Comparison of ENCODE assay signal across 17 cellular contexts in genomic region chr18:70256184-70256583, GRCh38. TPM values are rescaled to one million over a fixed set of nuclear protein-coding genes. Genes with fewer than 3 reads are reported as not detected.
DNase-seq lines count a peak whose midpoint lies in the region; ATAC-seq lines count a peak whose summit lies in the region.
"Had no signal": no experiment of that assay in that cellular context is flagged by ENCODE, and none has a peak within 500 bp of the region (broad histone marks: within the 10 kb centered on the region; RNA-seq: fewer than 3 reads in every experiment).

No MANE protein-coding gene starts in this region.

- H3K36me3 Mint-ChIP-seq in activated CD4-positive, alpha-beta T cell treated with anti-CD3 and anti-CD28 coated beads, Interleukin-2, amount 10 ng/mL, durations not matched to agents 24 days and 14 days (ENCODE audit: low read depth) = no peaks in the 10 kb centered on the region
- H3K36me3 Mint-ChIP-seq in activated CD4-positive, alpha-beta T cell treated with anti-CD3 and anti-CD28 coated beads for 36 hours (ENCODE audit: low read depth) = no peaks in the 10 kb centered on the region
- H3K36me3 Mint-ChIP-seq: CD14-positive monocyte; CD8-positive, alpha-beta memory T cell had no signal

- in situ Hi-C loops in SK-MEL-5 (cut with HindIII; ENCODE audit: low pct_unique_long_range_greater_than_20kb, low sequenced_read_pairs) = no loop called here

- H3K27ac Mint-ChIP-seq in activated CD4-positive, alpha-beta T cell treated with anti-CD3 and anti-CD28 coated beads, Interleukin-2, amount 10 ng/mL, durations not matched to agents 24 days and 14 days = no peak overlapping the region
- no peak overlapping the region for H3K27ac Mint-ChIP-seq in activated CD4-positive, alpha-beta T cell treated with anti-CD3 and anti-CD28 coated beads for 36 hours
- H3K27ac Mint-ChIP-seq: CD14-positive monocyte; CD4-positive, alpha-beta T cell; CD8-positive, alpha-beta memory T cell; H9 had no signal

- DNase-seq in activated CD4-positive, alpha-beta T cell treated with anti-CD3 and anti-CD28 coated beads, Interleukin-2, amount 10 ng/mL, durations not matched to agents 24 days and 14 days = peak; percentile 30
- DNase-seq in activated CD4-positive, alpha-beta T cell treated with anti-CD3 and anti-CD28 coated beads for 36 hours = no peak
- DNase-seq in SK-MEL-5 (ENCODE audit: low read depth, low spot score) (peak; percentile 72), medulla oblongata (ENCODE audit: extremely low spot score) (peak; percentile 43), anterior cingulate cortex (lab: John Stamatoyannopoulos, UW) (no peak), HCEC 1CT (no peak)
- DNase-seq in stimulated activated CD4-positive, alpha-beta T cell treated with anti-CD3 and anti-CD28 coated beads, Interleukin-12 subunit alpha, Interleukin-12 subunit beta, amount 100 ng/mL, for 4 hours = no peak
- DNase-seq: BE2C; CD4-positive, alpha-beta T cell; CD8-positive, alpha-beta memory T cell; DMS 273 treated with DMSO at 0.1 percent for 48 hours; DMS79; EL; GF-D8; H9 had no signal

- intact Hi-C loops in activated CD4-positive, alpha-beta T cell treated with anti-CD3 and anti-CD28 coated beads, Interleukin-2, amount 10 ng/mL, durations not matched to agents 24 days and 14 days (cut with micrococcal nuclease) = no loop called here
- intact Hi-C loops in activated CD4-positive, alpha-beta T cell treated with anti-CD3 and anti-CD28 coated beads for 36 hours (cut with DNase I, micrococcal nuclease) = no loop called here

- POLR2A ChIA-PET in activated CD4-positive, alpha-beta T cell treated with anti-CD3 and anti-CD28 coated beads for 36 hours (lab: Charles Lee) = no interaction called here

- CTCF ChIA-PET in activated CD4-positive, alpha-beta T cell treated with anti-CD3 and anti-CD28 coated beads for 36 hours (lab: Charles Lee) = no interaction called here

- no peak for ATAC-seq in activated CD4-positive, alpha-beta T cell treated with anti-CD3 and anti-CD28 coated beads for 36 hours
- ATAC-seq in HG03565 (IDR thresholded peaks at IDR 0.05; ENCODE audit: unreplicated experiment) = no peak

- H3K9me3 Mint-ChIP-seq in activated CD4-positive, alpha-beta T cell treated with anti-CD3 and anti-CD28 coated beads, Interleukin-2, amount 10 ng/mL, durations not matched to agents 24 days and 14 days = no peaks in the 10 kb centered on the region
- no peaks in the 10 kb centered on the region for H3K9me3 Mint-ChIP-seq in activated CD4-positive, alpha-beta T cell treated with anti-CD3 and anti-CD28 coated beads for 36 hours (ENCODE audit: low read depth)
- H3K9me3 Mint-ChIP-seq: CD14-positive monocyte; CD4-positive, alpha-beta T cell; CD8-positive, alpha-beta memory T cell; H9 had no signal

- no peaks in the 10 kb centered on the region for H3K4me1 Mint-ChIP-seq in activated CD4-positive, alpha-beta T cell treated with anti-CD3 and anti-CD28 coated beads, Interleukin-2, amount 10 ng/mL, durations not matched to agents 24 days and 14 days
- no peaks in the 10 kb centered on the region for H3K4me1 Mint-ChIP-seq in activated CD4-positive, alpha-beta T cell treated with anti-CD3 and anti-CD28 coated beads for 36 hours
- H3K4me1 Mint-ChIP-seq: CD14-positive monocyte; CD8-positive, alpha-beta memory T cell had no signal

- no peak overlapping the region for H3K4me3 Mint-ChIP-seq in activated CD4-positive, alpha-beta T cell treated with anti-CD3 and anti-CD28 coated beads, Interleukin-2, amount 10 ng/mL, durations not matched to agents 24 days and 14 days
- H3K4me3 Mint-ChIP-seq in activated CD4-positive, alpha-beta T cell treated with anti-CD3 and anti-CD28 coated beads for 36 hours = no peak overlapping the region
- H3K4me3 Mint-ChIP-seq: CD14-positive monocyte; CD4-positive, alpha-beta T cell; CD8-positive, alpha-beta memory T cell; H9 had no signal

- peaks cover 8% of the 10 kb centered on the region for H3K27me3 Mint-ChIP-seq in activated CD4-positive, alpha-beta T cell treated with anti-CD3 and anti-CD28 coated beads, Interleukin-2, amount 10 ng/mL, durations not matched to agents 24 days and 14 days
- peaks cover 15% of the 10 kb centered on the region for H3K27me3 Mint-ChIP-seq in activated CD4-positive, alpha-beta T cell treated with anti-CD3 and anti-CD28 coated beads for 36 hours

RNA-seq across cellular contexts. Expression of gene SOCS6, which starts 32.7 kb away (rescaled TPM):
- 2.8 and 3.3 TPM in 2 replicates for total RNA-seq in activated CD4-positive, alpha-beta T cell treated with anti-CD3 and anti-CD28 coated beads, Interleukin-2, amount 10 ng/mL, durations not matched to agents 24 days and 14 days
- total RNA-seq in activated CD4-positive, alpha-beta T cell treated with anti-CD3 and anti-CD28 coated beads for 36 hours = 1 to 10 TPM; 1.7 to 2.1 TPM
- 29.6 and 33.3 TPM in 2 replicates for total RNA-seq in SK-MEL-5 (2014; rRNA removed; shearing (Covaris generic))
- 18.8 and 19.5 TPM in 2 replicates for polyA plus RNA-seq in SK-MEL-5 (2015; cell fraction: cytosol; rRNA removed)
- polyA plus RNA-seq in SK-MEL-5 (2015; cell fraction: nucleus; rRNA removed) = 24.6 and 30.7 TPM in 2 replicates

RNA-seq across cellular contexts. Expression of gene RTTN, which starts 50.7 kb away (rescaled TPM):
- 25.5 and 28.2 TPM in 2 replicates for total RNA-seq in activated CD4-positive, alpha-beta T cell treated with anti-CD3 and anti-CD28 coated beads, Interleukin-2, amount 10 ng/mL, durations not matched to agents 24 days and 14 days
- 10 to 100 TPM; 22.2 to 29.7 TPM for total RNA-seq in activated CD4-positive, alpha-beta T cell treated with anti-CD3 and anti-CD28 coated beads for 36 hours
- 21.7 and 23.3 TPM in 2 replicates for total RNA-seq in SK-MEL-5 (2014; rRNA removed; shearing (Covaris generic))
- 10.2 and 12.7 TPM in 2 replicates for polyA plus RNA-seq in SK-MEL-5 (2015; cell fraction: cytosol; rRNA removed)
- polyA plus RNA-seq in SK-MEL-5 (2015; cell fraction: nucleus; rRNA removed) = 37.9 and 39.7 TPM in 2 replicates

Comparison
In these comparisons a context has a peak if more than half of its experiments do, and no peak if none do; other contexts are left out.
1. DNase-seq: peak in activated CD4-positive, alpha-beta T cell treated with anti-CD3 and anti-CD28 coated beads, Interleukin-2, amount 10 ng/mL, durations not matched to agents 24 days and 14 days (single experiment), SK-MEL-5 (single experiment) and medulla oblongata (single experiment); none in activated CD4-positive, alpha-beta T cell treated with anti-CD3 and anti-CD28 coated beads for 36 hours (single experiment), anterior cingulate cortex (0 of 58), stimulated activated CD4-positive, alpha-beta T cell treated with anti-CD3 and anti-CD28 coated beads, Interleukin-12 subunit alpha, Interleukin-12 subunit beta, amount 100 ng/mL, for 4 hours (single experiment) and HCEC 1CT (single experiment).